Comparison of ENCODE assay signal across 8 cellular contexts in the genomic region with DNA sequence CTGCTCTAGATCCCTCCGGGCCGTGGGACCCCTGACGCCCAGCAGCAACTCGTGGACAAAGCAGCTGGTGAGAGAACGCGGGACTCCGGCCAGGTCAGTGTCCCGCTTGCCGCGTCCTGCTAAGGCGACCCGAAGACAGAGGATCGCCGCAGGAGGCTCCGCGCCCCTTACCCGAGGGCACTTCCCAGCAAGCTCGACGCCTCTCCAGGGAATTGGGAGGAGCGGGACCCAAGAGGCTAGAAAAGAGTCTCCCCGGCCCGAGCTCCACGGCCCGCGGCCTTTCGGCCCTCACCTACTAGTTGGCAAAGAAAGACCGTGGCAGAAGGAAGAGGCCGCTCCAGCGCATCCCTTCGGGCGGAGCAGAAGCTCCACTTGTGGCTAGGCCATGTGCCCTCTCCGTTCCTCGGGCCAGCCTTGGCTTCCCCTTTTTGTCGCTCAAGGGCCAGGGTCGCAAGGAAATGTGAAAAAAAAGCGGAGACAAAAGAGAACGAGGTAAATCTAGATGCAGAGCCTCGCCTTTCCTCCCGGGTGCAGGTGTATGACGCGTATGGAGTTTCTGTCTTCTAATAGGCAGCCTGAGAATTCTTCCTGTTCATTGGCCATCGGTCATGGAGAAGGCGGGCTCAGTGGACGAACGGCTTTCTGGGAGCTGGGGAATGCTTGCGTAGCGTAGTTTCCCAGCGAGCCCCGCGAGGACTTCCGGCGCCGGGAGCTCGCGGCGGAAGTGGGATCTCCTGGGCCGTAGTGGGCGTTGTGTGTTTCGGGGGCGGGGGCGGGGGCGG. TPM values are rescaled to one million over a fixed set of nuclear protein-coding genes. Genes with fewer than 3 reads are reported as not detected.
DNase-seq lines count a peak whose midpoint lies in the region; ATAC-seq and TF ChIP-seq lines count a peak whose summit lies in the region.

A gene with protein sequence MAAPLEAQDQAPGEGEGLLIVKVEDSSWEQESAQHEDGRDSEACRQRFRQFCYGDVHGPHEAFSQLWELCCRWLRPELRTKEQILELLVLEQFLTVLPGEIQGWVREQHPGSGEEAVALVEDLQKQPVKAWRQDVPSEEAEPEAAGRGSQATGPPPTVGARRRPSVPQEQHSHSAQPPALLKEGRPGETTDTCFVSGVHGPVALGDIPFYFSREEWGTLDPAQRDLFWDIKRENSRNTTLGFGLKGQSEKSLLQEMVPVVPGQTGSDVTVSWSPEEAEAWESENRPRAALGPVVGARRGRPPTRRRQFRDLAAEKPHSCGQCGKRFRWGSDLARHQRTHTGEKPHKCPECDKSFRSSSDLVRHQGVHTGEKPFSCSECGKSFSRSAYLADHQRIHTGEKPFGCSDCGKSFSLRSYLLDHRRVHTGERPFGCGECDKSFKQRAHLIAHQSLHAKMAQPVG (plus strand): TSS at position 692 of the 782 bp plus-strand sequence. CDS start 2,252 bp downstream, outside the sequence.

- intact Hi-C loops in PC-9 (cut with micrococcal nuclease; ENCODE audit: unreplicated experiment), result loop anchor here (1.0 to 5.0 kb wide), 2 partner anchors 16 to 33 kb away; no protein-coding TSS in a partner anchor

- H3K9me3 ChIP-seq in PC-9 (ENCODE audit: insufficient read depth, low read depth) (no peaks in the 10 kb centered on the region), esophagus (ENCODE audit: control insufficient read depth in 2 of 2, insufficient read depth in 1 of 2, low read depth in 1 of 2, low read length in 1 of 2) (no peaks in the 10 kb centered on the region), mucosa of stomach (ENCODE audit: control insufficient read depth, low read length) (no peaks in the 10 kb centered on the region)

- peak within 1 kb of the TSS; percentile 88 for H2AFZ ChIP-seq in PC-9

- no peaks in the 10 kb centered on the region for H4K20me1 ChIP-seq in PC-9 (ENCODE audit: insufficient read depth)

- H3K27me3 ChIP-seq in PC-9 (ENCODE audit: insufficient read depth, low read depth), result no peaks in the 10 kb centered on the region
- H3K27me3 ChIP-seq in esophagus (ENCODE audit: control insufficient read depth in 1 of 2, insufficient read depth in 2 of 2, low read length in 2 of 2), result no peaks in the 10 kb centered on the region
- H3K27me3 ChIP-seq in mucosa of stomach (ENCODE audit: control insufficient read depth, insufficient read depth, low read length), result no peaks in the 10 kb centered on the region

- H3K4me2 ChIP-seq in PC-9, result peak within 1 kb of the TSS; percentile 100

- peaks cover 34% of the 10 kb centered on the region for H3F3A ChIP-seq in PC-9 (ENCODE audit: insufficient read depth, low read depth)

- no peaks in the 10 kb centered on the region for H3K36me3 ChIP-seq in PC-9 (ENCODE audit: low read depth)
- peaks cover 0 to 15% of the 10 kb centered on the region in 2 donors for H3K36me3 ChIP-seq in esophagus (ENCODE audit: control insufficient read depth in 2 of 2, insufficient read depth in 2 of 2, low read length in 1 of 2)
- H3K36me3 ChIP-seq in mucosa of stomach (ENCODE audit: control insufficient read depth, insufficient read depth, low read length), result no peaks in the 10 kb centered on the region

- peaks cover 40% of the 10 kb centered on the region for H3K79me2 ChIP-seq in PC-9 (ENCODE audit: low read depth)

- TF ChIP-seq CTCF in PC-9 (conservative IDR thresholded peaks at IDR 0.05), result no peak

- in situ Hi-C loops in KBM-7 (cut with MboI; ENCODE audit: low pct_unique_long_range_greater_than_20kb, low sequenced_read_pairs), result no loop called here

- WGBS in esophagus, 2 donors, result 0 to 1% methylated on average over 56 to 62 of the region's 62 CpGs

- CTCF ChIA-PET in PC-9 (lab: Charles Lee), result interaction anchor here (0.6 to 1.3 kb wide), 5 partner anchors 33 to 1119 kb away, joined by 4 to 9 read pairs (median 4); no protein-coding TSS in a partner anchor

- H3K9me2 ChIP-seq in PC-9 (ENCODE audit: insufficient read depth), result no peaks in the 10 kb centered on the region

- DNase-seq in DMS153 (lab: John Stamatoyannopoulos, UW) (peak; percentile 95), KBM-7 (peak; percentile 98), PC-9 (peak; percentile 95 to 97)
- peak; percentile 85 for DNase-seq in activated T-cell treated with anti-CD3 and anti-CD28 coated beads, Interleukin-2, amount 50 U/mL, for 1 hour
- peak; percentile 92 for DNase-seq in stimulated activated CD8-positive, alpha-beta memory T cell treated with anti-CD3 and anti-CD28 coated beads, Interleukin-4, amount 100 ng/mL, for 48 hours

- BruUV-seq in PC-9 (replicated peaks; lab: Mats Ljungman, UMichigan), result TSS peak; percentile 60

- peak within 1 kb of the TSS; percentile 68 for H3K27ac ChIP-seq in PC-9
- H3K27ac ChIP-seq in esophagus (ENCODE audit: low read depth in 2 of 2, low read length in 1 of 2), result peak within 1 kb of the TSS; percentile 97 to 99

- peak; percentile 80 for ATAC-seq in GM21717 (IDR thresholded peaks at IDR 0.05; ENCODE audit: unreplicated experiment)

- POLR2A ChIA-PET in PC-9 (lab: Charles Lee; ENCODE audit: unreplicated experiment), result interaction anchor here (0.5 to 1.8 kb wide), 16 partner anchors 16 to 1337 kb away, joined by 3 to 37 read pairs (median 5); a partner anchor contains a TSS

- H3K4me3 ChIP-seq in PC-9 (peak within 1 kb of the TSS; percentile 88), esophagus (ENCODE audit: low read depth in 1 of 2, low read length in 2 of 2) (peak within 1 kb of the TSS; percentile 92 to 97), mucosa of stomach (ENCODE audit: low read length) (peak within 1 kb of the TSS; percentile 81)

- H3K4me1 ChIP-seq in PC-9 (replicated peaks; ENCODE audit: insufficient read depth), result peaks cover 14% of the 10 kb centered on the region
- H3K4me1 ChIP-seq in esophagus (ENCODE audit: control insufficient read depth in 2 of 2, insufficient read depth in 2 of 2, low read length in 1 of 2), result peaks cover 0 to 4% of the 10 kb centered on the region in 2 donors
- peaks cover 14% of the 10 kb centered on the region for H3K4me1 ChIP-seq in mucosa of stomach (ENCODE audit: control insufficient read depth, insufficient read depth, low read length)

- H3K9ac ChIP-seq in mucosa of stomach (ENCODE audit: low read length), result peak within 1 kb of the TSS; percentile 97

RNA-seq across cellular contexts. Expression of the gene that starts here (rescaled TPM):
- 15.9 and 17.7 TPM in 2 replicates for total RNA-seq in PC-9 (2021)
- 1 to 10 TPM; 6.5 to 9.4 TPM for polyA plus RNA-seq in esophagus

Comparison
In these comparisons a context has a peak if more than half of its experiments do, and no peak if none do; other contexts are left out.
1. Peak in every context shown above with its lines: DNase-seq, ATAC-seq, H3K4me3 ChIP-seq and H3K27ac ChIP-seq.